In genomic region chr15:66730168-66731014, GRCh38 we compare ENCODE assay signal across 1 cellular context.
TF ChIP-seq lines count a peak whose summit lies in the region.

No MANE protein-coding gene starts in this region.

TF ChIP-seq in HCT116, 20 proteins besides CTCF, POLR2A, EP300 and RAD21 (continued from another document):
- no peak for TF ChIP-seq JUND (IDR thresholded peaks at IDR 0.05)
- TF ChIP-seq SRF (IDR thresholded peaks at IDR 0.05; ENCODE audit: low read depth), result no peak
TF ChIP-seq in HCT116: peak in this region for 0.
